Comparison of ENCODE assay signal across 1 cellular context in the genomic region with DNA sequence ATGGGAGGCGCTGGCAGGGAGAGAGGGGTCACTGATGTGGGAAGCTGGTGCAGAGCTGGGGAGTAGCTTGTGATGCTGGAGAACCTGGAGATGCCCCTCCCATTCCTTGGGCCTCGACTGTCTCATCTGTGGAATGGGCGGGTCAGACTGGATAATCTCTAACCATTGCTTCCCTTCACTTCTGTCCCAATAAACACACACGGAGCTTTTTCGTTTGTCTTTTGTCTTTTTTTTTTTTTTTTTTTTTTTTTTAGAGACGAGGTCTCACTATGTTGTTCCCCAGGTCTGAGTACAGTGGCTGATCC.
A peak's percentile ranks its signal among the peaks of the same experiment; 100 is the strongest.
TF ChIP-seq lines count a peak whose summit lies in the region.

No MANE protein-coding gene starts in this region.

TF ChIP-seq in HepG2, 621 proteins besides CTCF, POLR2A, EP300 and RAD21:
- 0 out of 2 replicates have a peak, but pooled peaks have one; percentile 20 for TF ChIP-seq ZMYM3 (CRISPR knock-in tag; IDR thresholded peaks at IDR 0.05)
- peak; percentile 96 for TF ChIP-seq ZNF629 (CRISPR knock-in tag; conservative IDR thresholded peaks at IDR 0.05)
- TF ChIP-seq, protein P1, sequence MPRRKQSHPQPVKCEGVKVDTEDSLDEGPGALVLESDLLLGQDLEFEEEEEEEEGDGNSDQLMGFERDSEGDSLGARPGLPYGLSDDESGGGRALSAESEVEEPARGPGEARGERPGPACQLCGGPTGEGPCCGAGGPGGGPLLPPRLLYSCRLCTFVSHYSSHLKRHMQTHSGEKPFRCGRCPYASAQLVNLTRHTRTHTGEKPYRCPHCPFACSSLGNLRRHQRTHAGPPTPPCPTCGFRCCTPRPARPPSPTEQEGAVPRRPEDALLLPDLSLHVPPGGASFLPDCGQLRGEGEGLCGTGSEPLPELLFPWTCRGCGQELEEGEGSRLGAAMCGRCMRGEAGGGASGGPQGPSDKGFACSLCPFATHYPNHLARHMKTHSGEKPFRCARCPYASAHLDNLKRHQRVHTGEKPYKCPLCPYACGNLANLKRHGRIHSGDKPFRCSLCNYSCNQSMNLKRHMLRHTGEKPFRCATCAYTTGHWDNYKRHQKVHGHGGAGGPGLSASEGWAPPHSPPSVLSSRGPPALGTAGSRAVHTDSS (CRISPR knock-in tag; conservative IDR thresholded peaks at IDR 0.05): no peak
